ENCODE assay signal across 12 cellular contexts in genomic region chr14:69299286-69300035, GRCh38. TPM values are rescaled to one million over a fixed set of nuclear protein-coding genes. Genes with fewer than 3 reads are reported as not detected.
DNase-seq lines count a peak whose midpoint lies in the region; ATAC-seq, FAIRE-seq and TF ChIP-seq lines count a peak whose summit lies in the region.
"Had no signal": no experiment of that assay in that cellular context is flagged by ENCODE, and none has a peak within 500 bp of the region (broad histone marks: within the 10 kb centered on the region; RNA-seq: fewer than 3 reads in every experiment).

No MANE protein-coding gene starts in this region.

- H3K36me3 ChIP-seq in left ventricle myocardium inferior (no peaks in the 10 kb centered on the region), OCI-LY3 (replicated peaks; ENCODE audit: low read depth, low read length) (no peaks in the 10 kb centered on the region)
- H3K36me3 ChIP-seq: adrenal gland, prostate gland had no signal

- intact Hi-C loops in left cardiac atrium (cut with DNase I) = no loop called here
- intact Hi-C loops in left ventricle myocardium inferior (cut with micrococcal nuclease) = no loop called here

- H3K4me1 ChIP-seq in left ventricle myocardium inferior (peaks cover 45% of the 10 kb centered on the region), OCI-LY3 (ENCODE audit: low read length) (peaks cover 7% of the 10 kb centered on the region)
- H3K4me1 ChIP-seq: prostate gland had no signal

- H4K20me1 ChIP-seq in OCI-LY3 (ENCODE audit: insufficient read depth, low read length) = no peaks in the 10 kb centered on the region

- H3K9ac ChIP-seq in OCI-LY3 (ENCODE audit: low read length) = no peak overlapping the region

- no peaks in the 10 kb centered on the region for H3K9me3 ChIP-seq in left ventricle myocardium inferior (replicated peaks)
- no peaks in the 10 kb centered on the region for H3K9me3 ChIP-seq in OCI-LY3 (ENCODE audit: insufficient read depth, low read length)
- H3K9me3 ChIP-seq: adrenal gland, prostate gland had no signal

- DNase-seq in left cardiac atrium (no peak), left ventricle myocardium inferior (no peak), fibroblast of the aortic adventitia (ENCODE audit: low read depth) (no peak), urothelium cell line (ENCODE audit: low spot score) (peak; percentile 25), foreskin melanocyte (no peak)
- DNase-seq: NCI-H1105 treated with DMSO at 0.1 percent for 48 hours had no signal

- peak; percentile 87 for FAIRE-seq in urothelium cell line (lab: Jason Lieb, UNC)
- FAIRE-seq: endothelial cell of umbilical vein had no signal

- H3K27ac ChIP-seq in left ventricle myocardium inferior (replicated peaks) = no peak overlapping the region
- no peak overlapping the region for H3K27ac ChIP-seq in OCI-LY3 (ENCODE audit: low read length)
- H3K27ac ChIP-seq: prostate gland had no signal

- H3K4me3 ChIP-seq in left ventricle myocardium inferior (no peak overlapping the region), OCI-LY3 (ENCODE audit: low read length) (no peak overlapping the region), fibroblast of the aortic adventitia (ENCODE audit: low read depth, low read length) (no peak overlapping the region)
- H3K4me3 ChIP-seq: adrenal gland, prostate gland had no signal

- H3K27me3 ChIP-seq in left ventricle myocardium inferior (ENCODE audit: low read depth) (no peaks in the 10 kb centered on the region), OCI-LY3 (ENCODE audit: low read depth, low read length) (no peaks in the 10 kb centered on the region)
- H3K27me3 ChIP-seq: adrenal gland had no signal

- H2AFZ ChIP-seq in OCI-LY3 (ENCODE audit: low read depth, low read length) = no peak overlapping the region

- H3K4me2 ChIP-seq in OCI-LY3 (ENCODE audit: low read length) = no peak overlapping the region

- H3K79me2 ChIP-seq in OCI-LY3 (ENCODE audit: low read length) = no peaks in the 10 kb centered on the region

- peak; percentile 29 to 34 for ATAC-seq in left cardiac atrium
- ATAC-seq in GM19467 (IDR thresholded peaks at IDR 0.05; ENCODE audit: unreplicated experiment) = no peak
- no peak for ATAC-seq in HG02973 (IDR thresholded peaks at IDR 0.05; ENCODE audit: unreplicated experiment)

- no peak for TF ChIP-seq CTCF in left ventricle myocardium inferior (IDR thresholded peaks at IDR 0.05; ENCODE audit: borderline replicate concordance)
- peak; percentile 10; the same call in 1 of the 2 replicates for TF ChIP-seq CTCF in OCI-LY3 (IDR thresholded peaks at IDR 0.05; ENCODE audit: low read depth, low read length)
- TF ChIP-seq CTCF in fibroblast of the aortic adventitia (IDR thresholded peaks at IDR 0.05; ENCODE audit: insufficient read depth, low read length) = peak; percentile 42

RNA-seq across cellular contexts. Expression of gene GALNT16, which starts 39.5 kb away (rescaled TPM):
- 10 to 100 TPM; 28.8 to 50.0 TPM for total RNA-seq in left cardiac atrium
- 70.5 TPM for total RNA-seq in left ventricle myocardium inferior
- 1.6 and 4.6 TPM in 2 replicates for total RNA-seq in fibroblast of the aortic adventitia (ENCODE audit: low replicate concordance)

Comparison
In these comparisons a context has a peak if more than half of its experiments do, and no peak if none do; other contexts are left out.
1. ATAC-seq: peak in left cardiac atrium (2 of 2); none in GM19467 (single experiment) and HG02973 (single experiment).